2 cellular contexts compared by ENCODE assay signal in genomic region chr16:1778200-1779179, GRCh38.
A peak's percentile ranks its signal among the peaks of the same experiment; 100 is the strongest.
TF ChIP-seq lines count a peak whose summit lies in the region.

No MANE protein-coding gene starts in this region.

TF ChIP-seq in HEK293, 187 proteins besides CTCF, POLR2A, EP300 and RAD21:
- TF ChIP-seq, protein P1, sequence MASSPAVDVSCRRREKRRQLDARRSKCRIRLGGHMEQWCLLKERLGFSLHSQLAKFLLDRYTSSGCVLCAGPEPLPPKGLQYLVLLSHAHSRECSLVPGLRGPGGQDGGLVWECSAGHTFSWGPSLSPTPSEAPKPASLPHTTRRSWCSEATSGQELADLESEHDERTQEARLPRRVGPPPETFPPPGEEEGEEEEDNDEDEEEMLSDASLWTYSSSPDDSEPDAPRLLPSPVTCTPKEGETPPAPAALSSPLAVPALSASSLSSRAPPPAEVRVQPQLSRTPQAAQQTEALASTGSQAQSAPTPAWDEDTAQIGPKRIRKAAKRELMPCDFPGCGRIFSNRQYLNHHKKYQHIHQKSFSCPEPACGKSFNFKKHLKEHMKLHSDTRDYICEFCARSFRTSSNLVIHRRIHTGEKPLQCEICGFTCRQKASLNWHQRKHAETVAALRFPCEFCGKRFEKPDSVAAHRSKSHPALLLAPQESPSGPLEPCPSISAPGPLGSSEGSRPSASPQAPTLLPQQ (tag by site-specific recombination; IDR thresholded peaks at IDR 0.05) = 0 out of 2 replicates have a peak, but pooled peaks have one; percentile 19
- TF ChIP-seq ZEB2 (tag by site-specific recombination; IDR thresholded peaks at IDR 0.05) = no peak
- TF ChIP-seq ZFP37 (tag by site-specific recombination; IDR thresholded peaks at IDR 0.05) = no peak
- TF ChIP-seq KLF8 (tag by site-specific recombination; IDR thresholded peaks at IDR 0.05) = 0 out of 2 replicates have a peak, but pooled peaks have one; percentile 14
- TF ChIP-seq, protein P2, sequence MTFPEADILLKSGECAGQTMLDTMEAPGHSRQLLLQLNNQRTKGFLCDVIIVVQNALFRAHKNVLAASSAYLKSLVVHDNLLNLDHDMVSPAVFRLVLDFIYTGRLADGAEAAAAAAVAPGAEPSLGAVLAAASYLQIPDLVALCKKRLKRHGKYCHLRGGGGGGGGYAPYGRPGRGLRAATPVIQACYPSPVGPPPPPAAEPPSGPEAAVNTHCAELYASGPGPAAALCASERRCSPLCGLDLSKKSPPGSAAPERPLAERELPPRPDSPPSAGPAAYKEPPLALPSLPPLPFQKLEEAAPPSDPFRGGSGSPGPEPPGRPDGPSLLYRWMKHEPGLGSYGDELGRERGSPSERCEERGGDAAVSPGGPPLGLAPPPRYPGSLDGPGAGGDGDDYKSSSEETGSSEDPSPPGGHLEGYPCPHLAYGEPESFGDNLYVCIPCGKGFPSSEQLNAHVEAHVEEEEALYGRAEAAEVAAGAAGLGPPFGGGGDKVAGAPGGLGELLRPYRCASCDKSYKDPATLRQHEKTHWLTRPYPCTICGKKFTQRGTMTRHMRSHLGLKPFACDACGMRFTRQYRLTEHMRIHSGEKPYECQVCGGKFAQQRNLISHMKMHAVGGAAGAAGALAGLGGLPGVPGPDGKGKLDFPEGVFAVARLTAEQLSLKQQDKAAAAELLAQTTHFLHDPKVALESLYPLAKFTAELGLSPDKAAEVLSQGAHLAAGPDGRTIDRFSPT (tag by site-specific recombination; IDR thresholded peaks at IDR 0.05) = 0 out of 2 replicates have a peak, but pooled peaks have one; percentile 27
- TF ChIP-seq ZNF701 (tag by site-specific recombination; IDR thresholded peaks at IDR 0.05) = no peak
- peak; percentile 79 for TF ChIP-seq SCRT2 (tag by site-specific recombination; IDR thresholded peaks at IDR 0.05)
- no peak for TF ChIP-seq ZNF23 (tag by site-specific recombination; IDR thresholded peaks at IDR 0.05; ENCODE audit: borderline replicate concordance)
- TF ChIP-seq ZNF600 (tag by site-specific recombination; IDR thresholded peaks at IDR 0.05) = no peak; the same call in 1 of the 2 replicates
- peak; percentile 95 for TF ChIP-seq ZIC2 (tag by site-specific recombination; IDR thresholded peaks at IDR 0.05)
- TF ChIP-seq ZNF157 (tag by site-specific recombination; IDR thresholded peaks at IDR 0.05) = no peak
- TF ChIP-seq ZNF623 (tag by site-specific recombination; IDR thresholded peaks at IDR 0.05) = no peak
- 0 out of 2 replicates have a peak, but pooled peaks have one; percentile 67 for TF ChIP-seq BCL11B (tag by site-specific recombination; IDR thresholded peaks at IDR 0.05; ENCODE audit: low read depth)

TF ChIP-seq in GM12878, 131 proteins besides CTCF, POLR2A, EP300 and RAD21:
- no peak for TF ChIP-seq YBX1 (IDR thresholded peaks at IDR 0.05)
- TF ChIP-seq NR2F1 (conservative IDR thresholded peaks at IDR 0.05) = no peak
- TF ChIP-seq E2F4 (IDR thresholded peaks at IDR 0.05; ENCODE audit: low read depth, low read length) = no peak
- no peak for TF ChIP-seq ZNF24 (IDR thresholded peaks at IDR 0.05)
- TF ChIP-seq JUND (IDR thresholded peaks at IDR 0.05; ENCODE audit: low read depth, low read length) = no peak
- TF ChIP-seq HDAC6 (IDR thresholded peaks at IDR 0.05; ENCODE audit: unreplicated experiment) = no peak
- TF ChIP-seq KDM1A (IDR thresholded peaks at IDR 0.05; ENCODE audit: borderline replicate concordance) = no peak
- TF ChIP-seq HDGF (IDR thresholded peaks at IDR 0.05) = no peak
- no peak for TF ChIP-seq SMC3 (IDR thresholded peaks at IDR 0.05; ENCODE audit: borderline replicate concordance, low read length)
- TF ChIP-seq SP1 (IDR thresholded peaks at IDR 0.05; ENCODE audit: low read depth, low read length) = no peak
TF ChIP-seq in GM12878: peak in this region for 0.
